26 cellular contexts compared by ENCODE assay signal in genomic region chr12:69056743-69057515, GRCh38.
DNase-seq lines count a peak whose midpoint lies in the region; TF ChIP-seq lines count a peak whose summit lies in the region.
"Had no signal": no experiment of that assay in that cellular context is flagged by ENCODE, and none has a peak within 500 bp of the region (broad histone marks: within the 10 kb centered on the region; RNA-seq: fewer than 3 reads in every experiment).

No MANE protein-coding gene starts in this region.

- TF ChIP-seq POLR2A in breast epithelium (IDR thresholded peaks at IDR 0.05): no peak

- no peaks in the 10 kb centered on the region for H3K9me3 Mint-ChIP-seq in MCF 10A (ENCODE audit: unreplicated experiment)
- H3K9me3 Mint-ChIP-seq: activated T-cell treated with anti-CD3 and anti-CD28 coated beads, Interleukin-2, amount 50 U/mL, for 72 hours; CD4-positive, alpha-beta memory T cell; memory B cell; natural killer cell had no signal

- no peak overlapping the region for H3K4me3 Mint-ChIP-seq in MCF 10A (ENCODE audit: unreplicated experiment)
- H3K4me3 Mint-ChIP-seq: activated T-cell treated with anti-CD3 and anti-CD28 coated beads, Interleukin-2, amount 50 U/mL, for 72 hours; CD4-positive, alpha-beta memory T cell; memory B cell; natural killer cell had no signal

- TF ChIP-seq CTCF in MCF 10A (IDR thresholded peaks at IDR 0.05; ENCODE audit: unreplicated experiment) (no peak), breast epithelium (IDR thresholded peaks at IDR 0.05) (no peak), astrocyte of the cerebellum (IDR thresholded peaks at IDR 0.05; ENCODE audit: low read depth, low read length, missing control alignments) (no peak), fibroblast of villous mesenchyme (IDR thresholded peaks at IDR 0.05; ENCODE audit: insufficient read depth, low read depth, low read length) (no peak)

- H3K27ac ChIP-seq in breast epithelium: peak overlapping the region in 1 of 2 donors; percentile 71
- H3K27ac ChIP-seq: dorsolateral prefrontal cortex, thoracic aorta had no signal

- no peaks in the 10 kb centered on the region for H3K9me3 ChIP-seq in breast epithelium
- H3K9me3 ChIP-seq: thoracic aorta had no signal

- POLR2A ChIA-PET in MCF 10A (lab: Yijun Ruan, JAX): interaction anchor here (1.2 to 2.3 kb wide), 3 partner anchors 9 to 49 kb away, joined by 3 to 11 read pairs (median 4); no protein-coding TSS in a partner anchor

- peaks cover 6% of the 10 kb centered on the region for H3K36me3 Mint-ChIP-seq in MCF 10A (ENCODE audit: insufficient read depth, unreplicated experiment)
- H3K36me3 Mint-ChIP-seq: CD4-positive, alpha-beta memory T cell; memory B cell; natural killer cell had no signal

- DNase-seq in MCF 10A (ENCODE audit: unreplicated experiment) (peak; percentile 47), breast epithelium (ENCODE audit: low spot score in 2 of 2) (no peak), astrocyte of the cerebellum (ENCODE audit: low read depth) (peak; percentile 47), fibroblast of villous mesenchyme (ENCODE audit: low read depth) (peak; percentile 71), GF-D8 (lab: John Stamatoyannopoulos, UW) (no peak), posterior cingulate gyrus (no peak), NOMO-1 (lab: John Stamatoyannopoulos, UW; ENCODE audit: unreplicated experiment in 2 of 2) (no peak), iPS-NIHi7 (ENCODE audit: extremely low spot score) (no peak)
- DNase-seq: activated CD8-positive, alpha-beta memory T cell treated with anti-CD3 and anti-CD28 coated beads for 24 hours; activated T-cell treated with anti-CD3 and anti-CD28 coated beads, Interleukin-2, amount 50 U/mL, for 72 hours; CD4-positive, alpha-beta memory T cell; DMS53; dorsolateral prefrontal cortex; erythroblast; GOT3; KG1; kidney; natural killer cell; NCI-H1092; NCI-H526 treated with DMSO at 0.1 percent for 48 hours; SHP77 treated with DMSO at 0.1 percent for 48 hours; T-helper 9 cell had no signal

- H3K4me1 ChIP-seq in breast epithelium: no peaks in the 10 kb centered on the region

- H3K27ac Mint-ChIP-seq in MCF 10A (ENCODE audit: low read depth, unreplicated experiment): no peak overlapping the region
- H3K27ac Mint-ChIP-seq: activated naive CD4-positive, alpha-beta T cell treated with anti-CD3 and anti-CD28 coated beads, Interleukin-2, amount 50 U/mL, for 72 hours; activated T-cell treated with anti-CD3 and anti-CD28 coated beads, Interleukin-2, amount 50 U/mL, for 72 hours; CD4-positive, alpha-beta memory T cell; memory B cell; natural killer cell; progenitor cell of endocrine pancreas had no signal

- H3K4me1 Mint-ChIP-seq in MCF 10A (ENCODE audit: insufficient read depth, unreplicated experiment): peaks cover 28% of the 10 kb centered on the region
- H3K4me1 Mint-ChIP-seq: memory B cell, natural killer cell had no signal

- H3K27me3 ChIP-seq in breast epithelium: no peaks in the 10 kb centered on the region
- H3K27me3 ChIP-seq: dorsolateral prefrontal cortex had no signal

- CTCF ChIA-PET in MCF 10A (lab: Yijun Ruan, JAX): interaction anchor here (0.9 kb wide), 1 partner anchor 13 kb away, joined by 4 read pairs; no protein-coding TSS in a partner anchor

- H3K36me3 ChIP-seq in breast epithelium: no peaks in the 10 kb centered on the region
- H3K36me3 ChIP-seq: thoracic aorta had no signal

- no TSS peak for BruUV-seq in MCF 10A (replicated peaks; lab: Mats Ljungman, UMichigan)

- in situ Hi-C loops in astrocyte of the cerebellum (cut with HindIII; ENCODE audit: low sequenced_read_pairs): no loop called here

- H3K4me3 ChIP-seq in breast epithelium (no peak overlapping the region), astrocyte of the cerebellum (ENCODE audit: low read depth, low read length) (no peak overlapping the region), fibroblast of villous mesenchyme (ENCODE audit: low read depth, low read length) (no peak overlapping the region)
- H3K4me3 ChIP-seq: dorsolateral prefrontal cortex, thoracic aorta had no signal

- H3K27me3 Mint-ChIP-seq in MCF 10A (ENCODE audit: insufficient read depth, unreplicated experiment): no peaks in the 10 kb centered on the region
- H3K27me3 Mint-ChIP-seq: progenitor cell of endocrine pancreas had no signal

- intact Hi-C loops in MCF 10A (cut with micrococcal nuclease) (no loop called here), breast epithelium (cut with DNase I; ENCODE audit: low total_unique reads) (no loop called here), posterior cingulate gyrus (cut with DNase I) (no loop called here)

Comparison
In these comparisons a context has a peak if more than half of its experiments do, and no peak if none do; other contexts are left out.
1. DNase-seq: peak in MCF 10A (single experiment), astrocyte of the cerebellum (single experiment) and fibroblast of villous mesenchyme (single experiment); none in breast epithelium (0 of 2), GF-D8 (single experiment), posterior cingulate gyrus (0 of 10), NOMO-1 (0 of 2) and iPS-NIHi7 (single experiment).